ENCODE assay signal across 1 cellular context in the genomic region with DNA sequence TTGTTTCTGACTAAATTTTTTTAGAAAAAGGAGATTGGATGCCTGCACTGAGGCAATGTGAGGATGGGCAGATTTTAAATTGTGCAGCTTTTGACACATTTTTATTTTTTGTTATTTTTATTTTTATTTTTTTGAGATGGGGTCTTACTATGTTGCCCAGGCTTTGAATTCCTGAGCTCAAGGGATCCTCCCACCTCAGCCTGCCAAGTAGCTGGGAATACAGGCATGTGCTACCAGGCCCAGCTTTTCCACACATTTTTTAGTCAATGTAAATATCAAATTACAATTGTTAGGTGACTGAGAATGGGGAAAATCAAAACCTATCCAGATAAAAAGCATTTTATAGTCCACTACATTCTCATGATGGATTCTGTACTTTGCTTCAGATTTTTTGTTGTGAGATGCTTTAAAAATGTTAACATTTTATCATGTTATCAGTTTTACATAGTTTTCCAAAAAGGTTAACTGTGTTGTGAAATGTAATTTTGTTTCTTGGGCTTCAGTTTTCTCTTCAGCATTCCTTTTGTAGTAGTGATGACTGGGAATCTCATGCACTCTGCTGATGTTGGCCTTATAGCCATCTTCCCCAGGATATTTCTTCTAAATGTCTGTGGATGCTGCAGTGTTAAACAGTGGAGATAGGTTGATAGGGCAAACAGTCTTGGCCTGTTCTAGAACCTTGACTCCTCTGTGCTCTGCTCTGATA.
TF ChIP-seq lines count a peak whose summit lies in the region.

No MANE protein-coding gene starts in this region.

TF ChIP-seq in A549, 52 proteins besides CTCF, POLR2A, EP300 and RAD21 (continued from another document):
- TF ChIP-seq, protein P1, sequence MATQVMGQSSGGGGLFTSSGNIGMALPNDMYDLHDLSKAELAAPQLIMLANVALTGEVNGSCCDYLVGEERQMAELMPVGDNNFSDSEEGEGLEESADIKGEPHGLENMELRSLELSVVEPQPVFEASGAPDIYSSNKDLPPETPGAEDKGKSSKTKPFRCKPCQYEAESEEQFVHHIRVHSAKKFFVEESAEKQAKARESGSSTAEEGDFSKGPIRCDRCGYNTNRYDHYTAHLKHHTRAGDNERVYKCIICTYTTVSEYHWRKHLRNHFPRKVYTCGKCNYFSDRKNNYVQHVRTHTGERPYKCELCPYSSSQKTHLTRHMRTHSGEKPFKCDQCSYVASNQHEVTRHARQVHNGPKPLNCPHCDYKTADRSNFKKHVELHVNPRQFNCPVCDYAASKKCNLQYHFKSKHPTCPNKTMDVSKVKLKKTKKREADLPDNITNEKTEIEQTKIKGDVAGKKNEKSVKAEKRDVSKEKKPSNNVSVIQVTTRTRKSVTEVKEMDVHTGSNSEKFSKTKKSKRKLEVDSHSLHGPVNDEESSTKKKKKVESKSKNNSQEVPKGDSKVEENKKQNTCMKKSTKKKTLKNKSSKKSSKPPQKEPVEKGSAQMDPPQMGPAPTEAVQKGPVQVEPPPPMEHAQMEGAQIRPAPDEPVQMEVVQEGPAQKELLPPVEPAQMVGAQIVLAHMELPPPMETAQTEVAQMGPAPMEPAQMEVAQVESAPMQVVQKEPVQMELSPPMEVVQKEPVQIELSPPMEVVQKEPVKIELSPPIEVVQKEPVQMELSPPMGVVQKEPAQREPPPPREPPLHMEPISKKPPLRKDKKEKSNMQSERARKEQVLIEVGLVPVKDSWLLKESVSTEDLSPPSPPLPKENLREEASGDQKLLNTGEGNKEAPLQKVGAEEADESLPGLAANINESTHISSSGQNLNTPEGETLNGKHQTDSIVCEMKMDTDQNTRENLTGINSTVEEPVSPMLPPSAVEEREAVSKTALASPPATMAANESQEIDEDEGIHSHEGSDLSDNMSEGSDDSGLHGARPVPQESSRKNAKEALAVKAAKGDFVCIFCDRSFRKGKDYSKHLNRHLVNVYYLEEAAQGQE (IDR thresholded peaks at IDR 0.05): no peak
- no peak for TF ChIP-seq RNF2 (IDR thresholded peaks at IDR 0.05; ENCODE audit: borderline replicate concordance, low read depth)
- TF ChIP-seq, protein P2, sequence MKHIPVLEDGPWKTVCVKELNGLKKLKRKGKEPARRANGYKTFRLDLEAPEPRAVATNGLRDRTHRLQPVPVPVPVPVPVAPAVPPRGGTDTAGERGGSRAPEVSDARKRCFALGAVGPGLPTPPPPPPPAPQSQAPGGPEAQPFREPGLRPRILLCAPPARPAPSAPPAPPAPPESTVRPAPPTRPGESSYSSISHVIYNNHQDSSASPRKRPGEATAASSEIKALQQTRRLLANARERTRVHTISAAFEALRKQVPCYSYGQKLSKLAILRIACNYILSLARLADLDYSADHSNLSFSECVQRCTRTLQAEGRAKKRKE (CRISPR knock-in tag; IDR thresholded peaks at IDR 0.05; ENCODE audit: low read depth): no peak
